ENCODE assay signal across 18 cellular contexts in genomic region chr12:1790470-1790869, GRCh38. TPM values are rescaled to one million over a fixed set of nuclear protein-coding genes. Genes with fewer than 3 reads are reported as not detected.
DNase-seq lines count a peak whose midpoint lies in the region; ATAC-seq, FAIRE-seq and TF ChIP-seq lines count a peak whose summit lies in the region.
"Had no signal": no experiment of that assay in that cellular context is flagged by ENCODE, and none has a peak within 500 bp of the region (broad histone marks: within the 10 kb centered on the region; RNA-seq: fewer than 3 reads in every experiment).

No MANE protein-coding gene starts in this region.

- H3K18ac ChIP-seq in mesendoderm (ENCODE audit: low read length): no peak overlapping the region

- H3K27ac ChIP-seq in A549 (no peak overlapping the region), cingulate gyrus (ENCODE audit: low read depth, low read length) (peak overlapping the region; percentile 71), mesendoderm (ENCODE audit: low read depth, low read length) (no peak overlapping the region)
- H3K27ac ChIP-seq in CD4-positive, alpha-beta T cell (ENCODE audit: low read depth, low read length): no peak overlapping the region
- H3K27ac ChIP-seq: prostate gland, sigmoid colon had no signal

- WGBS in A549 (ENCODE audit: missing lambda C conversion rate): 73% methylated on average over 9 of the region's 9 CpGs
- WGBS in mesendoderm (ENCODE audit: extremely low coverage, insufficient coverage, low lambda C conversion rate): no CpG with 5 or more reads among the region's 9 CpGs

- H3K79me2 ChIP-seq in mesendoderm (ENCODE audit: control insufficient read depth, insufficient read depth, low read length): no peaks in the 10 kb centered on the region

- no peak for TF ChIP-seq EP300 in A549 (IDR thresholded peaks at IDR 0.05)

- H3K36me3 ChIP-seq in mesendoderm (ENCODE audit: control insufficient read depth, insufficient read depth, low read length): peaks cover 2% of the 10 kb centered on the region
- H3K36me3 ChIP-seq: prostate gland had no signal

- H2BK5ac ChIP-seq in mesendoderm (ENCODE audit: low read length): no peak overlapping the region

- no peak for TF ChIP-seq CTCF in A549 (IDR thresholded peaks at IDR 0.05)
- no peak for TF ChIP-seq CTCF in CD4-positive, alpha-beta T cell (IDR thresholded peaks at IDR 0.05)

- in situ Hi-C loops in KBM-7 (cut with MboI; ENCODE audit: low pct_unique_long_range_greater_than_20kb, low sequenced_read_pairs): no loop called here

- H3K27ac Mint-ChIP-seq in activated naive CD8-positive, alpha-beta T cell treated with anti-CD3 and anti-CD28 coated beads for 36 hours: no peak overlapping the region
- H3K27ac Mint-ChIP-seq in CD4-positive, alpha-beta T cell: no peak overlapping the region

- H3K9me3 Mint-ChIP-seq in activated naive CD8-positive, alpha-beta T cell treated with anti-CD3 and anti-CD28 coated beads for 36 hours: no peaks in the 10 kb centered on the region
- no peaks in the 10 kb centered on the region for H3K9me3 Mint-ChIP-seq in CD4-positive, alpha-beta T cell
- H3K9me3 Mint-ChIP-seq: type B pancreatic cell had no signal

- no peak overlapping the region for H2BK15ac ChIP-seq in mesendoderm (replicated peaks; ENCODE audit: low read depth)

- H3K4me1 Mint-ChIP-seq in activated naive CD8-positive, alpha-beta T cell treated with anti-CD3 and anti-CD28 coated beads for 36 hours: peaks cover 20% of the 10 kb centered on the region
- H3K4me1 Mint-ChIP-seq in CD4-positive, alpha-beta T cell (ENCODE audit: low read depth): peaks cover 21% of the 10 kb centered on the region

- H4K8ac ChIP-seq in mesendoderm (ENCODE audit: low read depth, low read length): no peak overlapping the region

- TF ChIP-seq POLR2A in A549 (IDR thresholded peaks at IDR 0.05; ENCODE audit: low read length): no peak

- TF ChIP-seq RAD21 in A549 (conservative IDR thresholded peaks at IDR 0.05 in 1 of 2, IDR thresholded peaks at IDR 0.05 in 1 of 2): no peak

- H3K4ac ChIP-seq in mesendoderm (ENCODE audit: low read depth, low read length): no peak overlapping the region

- no peak for FAIRE-seq in A549 (lab: Jason Lieb, UNC)
- FAIRE-seq: H54 had no signal

- H3K4me2 ChIP-seq in A549: no peak overlapping the region
- no peak overlapping the region for H3K4me2 ChIP-seq in mesendoderm (ENCODE audit: low read length)

- peaks cover 2% of the 10 kb centered on the region for H3K36me3 Mint-ChIP-seq in activated naive CD8-positive, alpha-beta T cell treated with anti-CD3 and anti-CD28 coated beads for 36 hours
- peaks cover 18% of the 10 kb centered on the region for H3K36me3 Mint-ChIP-seq in CD4-positive, alpha-beta T cell (ENCODE audit: low read depth)

- no peaks in the 10 kb centered on the region for H3K27me3 ChIP-seq in mesendoderm (ENCODE audit: insufficient read depth, low read length, poor library complexity)
- no peaks in the 10 kb centered on the region for H3K27me3 ChIP-seq in CD4-positive, alpha-beta T cell (ENCODE audit: control insufficient read depth, insufficient read depth, low read length)
- H3K27me3 ChIP-seq: sigmoid colon, stomach had no signal

- no peaks in the 10 kb centered on the region for H3K27me3 Mint-ChIP-seq in activated naive CD8-positive, alpha-beta T cell treated with anti-CD3 and anti-CD28 coated beads for 36 hours
- H3K27me3 Mint-ChIP-seq in CD4-positive, alpha-beta T cell: no peaks in the 10 kb centered on the region

- intact Hi-C loops in CD4-positive, alpha-beta T cell (cut with DNase I, micrococcal nuclease): loop anchor here (2.0 to 10.0 kb wide), 5 partner anchors 130 to 904 kb away; no protein-coding TSS in a partner anchor

- no peak overlapping the region for H4K5ac ChIP-seq in mesendoderm (ENCODE audit: low read length)

- H2AK5ac ChIP-seq in mesendoderm (ENCODE audit: low read length): no peak overlapping the region

- peak overlapping the region; percentile 8 for H3K23ac ChIP-seq in mesendoderm (ENCODE audit: low read length)

- no peaks in the 10 kb centered on the region for H3K9me3 ChIP-seq in A549
- H3K9me3 ChIP-seq in CD4-positive, alpha-beta T cell (ENCODE audit: control insufficient read depth, low read length): no peaks in the 10 kb centered on the region
- H3K9me3 ChIP-seq: prostate gland, sigmoid colon, stomach had no signal

- H3K4me3 ChIP-seq in A549 (no peak overlapping the region), mesendoderm (ENCODE audit: low read length) (no peak overlapping the region)
- H3K4me3 ChIP-seq: lung, prostate gland, sigmoid colon, stomach had no signal

- H3K56ac ChIP-seq in mesendoderm (ENCODE audit: low read length): no peak overlapping the region

- peak; percentile 12 to 22; a peak in 3 of 6 replicates for ATAC-seq in A549
- ATAC-seq in CD4-positive, alpha-beta T cell (ENCODE audit: poor library complexity): no peak

- peaks cover 6% of the 10 kb centered on the region for H3K79me1 ChIP-seq in mesendoderm (ENCODE audit: low read length)

- H3K9ac ChIP-seq in mesendoderm (ENCODE audit: low read length): no peak overlapping the region

- no peak overlapping the region for H3K4me3 Mint-ChIP-seq in activated naive CD8-positive, alpha-beta T cell treated with anti-CD3 and anti-CD28 coated beads for 36 hours
- no peak overlapping the region for H3K4me3 Mint-ChIP-seq in CD4-positive, alpha-beta T cell
- H3K4me3 Mint-ChIP-seq: type B pancreatic cell had no signal

- H3K4me1 ChIP-seq in A549: peaks cover under 1% of the 10 kb centered on the region; the same call in 2 of the 3 replicates
- H3K4me1 ChIP-seq in mesendoderm (ENCODE audit: control insufficient read depth, low read depth, low read length): peaks cover 5% of the 10 kb centered on the region
- H3K4me1 ChIP-seq: prostate gland had no signal

- CTCF ChIA-PET in A549 (lab: Yijun Ruan, JAX): interaction anchor here (0.6 to 14.6 kb wide), 54 partner anchors 8 to 841 kb away, joined by 3 to 483 read pairs (median 6); partner anchors contain the start of genes ADIPOR2 and WNT5B
- CTCF ChIA-PET in CD4-positive, alpha-beta T cell (lab: Charles Lee): interaction anchor here (0.9 to 6.1 kb wide), 15 partner anchors 8 to 244 kb away, joined by 3 to 154 read pairs (median 5); partner anchors contain the start of gene ADIPOR2

- H2BK120ac ChIP-seq in mesendoderm (ENCODE audit: low read depth, low read length): no peak overlapping the region

- POLR2A ChIA-PET in A549 (lab: Yijun Ruan, JAX): interaction anchor here (1.3 to 2.2 kb wide), 3 partner anchors 100 to 138 kb away, joined by 3 to 10 read pairs (median 5); partner anchors contain the start of gene ADIPOR2
- POLR2A ChIA-PET in CD4-positive, alpha-beta T cell (lab: Charles Lee): interaction anchor here (1.1 to 3.1 kb wide), 8 partner anchors 99 to 159 kb away, joined by 3 to 41 read pairs (median 8); partner anchors contain the start of gene ADIPOR2

- DNase-seq in A549 (ENCODE audit: low read depth in 1 of 2, low spot score in 1 of 2): no peak
- DNase-seq in KBM-7: peak; percentile 27
- DNase-seq in mesendoderm: no peak
- no peak for DNase-seq in activated naive CD8-positive, alpha-beta T cell treated with anti-CD3 and anti-CD28 coated beads for 36 hours
- no peak for DNase-seq in stimulated activated CD4-positive, alpha-beta T cell treated with anti-CD3 and anti-CD28 coated beads, Interleukin-2, amount 100 ng/mL, for 48 hours
- DNase-seq in NCI-H82 (lab: John Stamatoyannopoulos, UW): no peak
- no peak for DNase-seq in CD4-positive, alpha-beta T cell
- DNase-seq: amniotic stem cell, NCI-H1048, NCI-H187 treated with DMSO at 0.1 percent for 48 hours had no signal

TF ChIP-seq in A549, 52 proteins besides CTCF, POLR2A, EP300 and RAD21:
- TF ChIP-seq USF2 (IDR thresholded peaks at IDR 0.05) (no peak), CHD4 (IDR thresholded peaks at IDR 0.05; ENCODE audit: borderline replicate concordance) (no peak), MAZ (IDR thresholded peaks at IDR 0.05; ENCODE audit: borderline replicate concordance, low read depth, low read length) (no peak), FOSL2 (IDR thresholded peaks at IDR 0.05) (no peak), FOSL2 (CRISPR knock-in tag; IDR thresholded peaks at IDR 0.05) (no peak), HOXB13 (CRISPR knock-in tag; IDR thresholded peaks at IDR 0.05; ENCODE audit: low read depth) (no peak), SREBF2 (IDR thresholded peaks at IDR 0.05) (no peak), RARB (CRISPR knock-in tag; IDR thresholded peaks at IDR 0.05) (no peak), NR3C1 (IDR thresholded peaks at IDR 0.05) (no peak), RFX5 (IDR thresholded peaks at IDR 0.05) (no peak), JUN (IDR thresholded peaks at IDR 0.05) (no peak), RCOR1 (IDR thresholded peaks at IDR 0.05; ENCODE audit: low read depth, low read length) (no peak), MAFK (IDR thresholded peaks at IDR 0.05; ENCODE audit: partially characterized antibody) (no peak)

RNA-seq across cellular contexts. Expression of gene LRTM2, which starts 29.9 kb away (rescaled TPM):
- not detected in 2 replicates for polyA plus RNA-seq in A549 (2011; rRNA removed)
- polyA plus RNA-seq in A549 (2012; cell fraction: cytosol; rRNA removed): 0.03 TPM in 1 of 2 replicates, not detected in the other
- 0.02 TPM in 1 of 2 replicates, not detected in the other for polyA plus RNA-seq in A549 (2012; cell fraction: nucleus; rRNA removed)
- polyA plus RNA-seq in A549 (2017; fragmentation: RNase III; extraction: RNeasy Plus Mini Kit Qiagen cat#74134 plus additional on column Dnase treatment): not detected in 3 replicates
- polyA minus RNA-seq in A549 (2011; rRNA and poly(A)+ RNA removed): not detected in 2 replicates
- polyA plus RNA-seq in mesendoderm (2013, experiment 1 of 2): not detected
- polyA plus RNA-seq in mesendoderm (2013, experiment 2 of 2): 0.04 TPM
- total RNA-seq in activated naive CD8-positive, alpha-beta T cell treated with anti-CD3 and anti-CD28 coated beads for 36 hours: not detected
- total RNA-seq in CD4-positive, alpha-beta T cell: under 1 TPM in 1 of 2 experiments, not detected in 1; 0.11 TPM
- total RNA-seq: kidney epithelial cell, lung, prostate gland, stomach had no signal
